9 cellular contexts compared by ENCODE assay signal in the genomic region with DNA sequence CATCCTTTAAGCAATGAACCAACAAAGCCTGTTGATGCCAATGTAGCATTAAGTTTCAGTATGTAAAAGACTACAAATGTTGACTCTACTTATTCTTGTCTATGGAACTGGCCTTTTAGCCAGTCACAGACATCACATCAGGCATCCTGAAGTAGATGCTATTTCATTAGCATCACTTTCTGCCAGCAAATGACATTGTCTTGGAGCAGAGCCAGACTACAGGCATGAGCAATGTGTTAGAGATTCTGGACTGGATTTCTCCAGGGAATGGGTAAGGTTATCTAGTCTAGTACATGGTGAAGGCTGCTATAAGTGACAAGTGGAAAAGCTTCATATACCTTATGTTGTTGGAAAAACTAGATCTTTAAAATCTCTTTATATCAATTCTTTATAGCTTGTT.
DNase-seq lines count a peak whose midpoint lies in the region; TF ChIP-seq lines count a peak whose summit lies in the region.
"Had no signal": no experiment of that assay in that cellular context is flagged by ENCODE, and none has a peak within 500 bp of the region (broad histone marks: within the 10 kb centered on the region; RNA-seq: fewer than 3 reads in every experiment).

No MANE protein-coding gene starts in this region.

- in situ Hi-C loops in astrocyte of the cerebellum (cut with HindIII; ENCODE audit: low sequenced_read_pairs) = no loop called here

- no peak for TF ChIP-seq CTCF in astrocyte of the cerebellum (IDR thresholded peaks at IDR 0.05; ENCODE audit: low read depth, low read length, missing control alignments)

- peak; percentile 6 for DNase-seq in DMS53 treated with DMSO at 0.1 percent for 48 hours (lab: John Stamatoyannopoulos, UW; ENCODE audit: unreplicated experiment)
- DNase-seq in NCI-H2107 (lab: John Stamatoyannopoulos, UW) = peak; percentile 41
- DNase-seq in astrocyte of the cerebellum (ENCODE audit: low read depth) = peak; percentile 15
- DNase-seq in kidney glomerular epithelial cell (lab: John Stamatoyannopoulos, UW) = peak; percentile 27
- DNase-seq in HCEC 1CT = no peak
- DNase-seq in SW480 (ENCODE audit: low spot score) = no peak
- DNase-seq in NCI-H2227 treated with DMSO at 0.1 percent for 48 hours (lab: John Stamatoyannopoulos, UW) = no peak
- no peak for DNase-seq in retina
- DNase-seq: activated CD8-positive, alpha-beta memory T cell treated with anti-CD3 and anti-CD28 coated beads, Interleukin-2, amount 50 U/mL, for 48 hours had no signal

- no peak overlapping the region for H3K4me3 ChIP-seq in astrocyte of the cerebellum (ENCODE audit: low read depth, low read length)

Comparison
In these comparisons a context has a peak if more than half of its experiments do, and no peak if none do; other contexts are left out.
1. DNase-seq: peak in DMS53 treated with DMSO at 0.1 percent for 48 hours (single experiment), NCI-H2107 (single experiment), astrocyte of the cerebellum (single experiment) and kidney glomerular epithelial cell (single experiment); none in HCEC 1CT (single experiment), SW480 (single experiment), NCI-H2227 treated with DMSO at 0.1 percent for 48 hours (single experiment) and retina (single experiment).